ENCODE assay signal across 26 cellular contexts in genomic region chr20:31790401-31790800, GRCh38. TPM values are rescaled to one million over a fixed set of nuclear protein-coding genes. Genes with fewer than 3 reads are reported as not detected.
"Had no signal": no experiment of that assay in that cellular context is flagged by ENCODE, and none has a peak within 500 bp of the region (broad histone marks: within the 10 kb centered on the region; RNA-seq: fewer than 3 reads in every experiment).

No MANE protein-coding gene starts in this region.

- DNase-seq: effector memory CD8-positive, alpha-beta T cell; esophagus squamous epithelium; foreskin keratinocyte; head of caudate nucleus; kidney; left cardiac atrium; left ventricle myocardium inferior; lower lobe of right lung; natural killer cell; nucleus accumbens; pancreas; retina; right lobe of liver; spleen; stimulated activated CD4-positive, alpha-beta T cell treated with anti-CD3 and anti-CD28 coated beads, Interleukin-15, amount 100 ng/mL, for 24 hours; stimulated activated CD4-positive, alpha-beta T cell treated with anti-CD3 and anti-CD28 coated beads, Interleukin-2, amount 100 ng/mL, for 24 hours; stimulated activated naive CD4-positive, alpha-beta T cell treated with Interleukin-2 at 50 U/mL for 16 hours; thyroid gland; upper lobe of left lung; uterus had no signal

- H3K27me3 ChIP-seq: esophagus squamous epithelium, foreskin keratinocyte, hepatocyte, pancreas, right lobe of liver, spleen, thyroid gland, upper lobe of left lung, uterus had no signal

- H3K36me3 ChIP-seq: left ventricle myocardium inferior, lower lobe of right lung, pancreas, right lobe of liver, thyroid gland, upper lobe of left lung, uterus had no signal

- H3K9me3 ChIP-seq: esophagus squamous epithelium, left ventricle myocardium inferior, lower lobe of right lung, pancreas, right lobe of liver, spleen, thyroid gland, upper lobe of left lung, uterus had no signal

- H3K4me3 ChIP-seq: coronary artery, esophagus squamous epithelium, hepatocyte, left ventricle myocardium inferior, lower lobe of right lung, pancreas, right lobe of liver, spleen, thyroid gland, upper lobe of left lung, uterus had no signal

- H3K4me1 ChIP-seq: esophagus squamous epithelium, foreskin keratinocyte, left ventricle myocardium inferior, lower lobe of right lung, pancreas, right lobe of liver, spleen, thyroid gland, upper lobe of left lung, uterus had no signal

- H3K27ac ChIP-seq: coronary artery, epithelial cell of prostate, esophagus squamous epithelium, foreskin keratinocyte, hepatocyte, left ventricle myocardium inferior, lower lobe of right lung, pancreas, right lobe of liver, spleen, thyroid gland, upper lobe of left lung, uterus had no signal

RNA-seq across cellular contexts. Expression of gene MYLK2, which starts 28.8 kb away (rescaled TPM):
- total RNA-seq: hepatocyte, kidney, lower lobe of right lung, mucosa of gallbladder, right lobe of liver, upper lobe of left lung had no signal

RNA-seq across cellular contexts. Expression of gene FOXS1, which starts 55.0 kb away (rescaled TPM):
- total RNA-seq: foreskin keratinocyte, natural killer cell, neural crest cell, progenitor cell of endocrine pancreas had no signal
- polyA plus RNA-seq: foreskin keratinocyte had no signal
